ENCODE assay signal across 14 cellular contexts in the genomic region with DNA sequence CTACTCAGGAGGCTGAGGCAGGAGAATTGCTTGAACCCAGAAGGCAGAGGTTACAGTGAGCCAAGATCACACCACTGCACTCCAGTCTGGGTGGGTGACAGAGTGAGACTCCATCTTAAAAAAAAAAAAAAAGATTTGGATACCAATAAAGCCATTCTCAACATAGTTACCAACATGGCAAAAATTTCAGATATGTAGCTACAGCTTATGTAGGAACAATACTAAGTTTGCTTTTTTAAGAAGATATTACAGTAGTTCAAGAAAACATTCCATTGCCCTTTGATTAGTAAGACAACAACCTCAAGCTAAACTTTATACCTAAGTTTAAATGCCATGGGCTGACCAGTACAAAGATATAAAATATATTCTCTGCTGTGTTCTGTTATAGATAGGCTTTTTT. TPM values are rescaled to one million over a fixed set of nuclear protein-coding genes. Genes with fewer than 3 reads are reported as not detected.
DNase-seq lines count a peak whose midpoint lies in the region; ATAC-seq and TF ChIP-seq lines count a peak whose summit lies in the region.
"Had no signal": no experiment of that assay in that cellular context is flagged by ENCODE, and none has a peak within 500 bp of the region (broad histone marks: within the 10 kb centered on the region; RNA-seq: fewer than 3 reads in every experiment).

No MANE protein-coding gene starts in this region.

- H2BK20ac ChIP-seq in H9 (ENCODE audit: low read depth, low read length, poor library complexity, severe bottlenecking): no peak overlapping the region

- H3K9me3 ChIP-seq in BE2C (no peaks in the 10 kb centered on the region), adipocyte (ENCODE audit: control insufficient read depth, low read length) (no peaks in the 10 kb centered on the region), gastrocnemius medialis (no peaks in the 10 kb centered on the region), H9 (ENCODE audit: control insufficient read depth, low read depth, low read length) (no peaks in the 10 kb centered on the region)

- H3K79me1 ChIP-seq in H9 (ENCODE audit: insufficient read depth, low read depth, low read length, poor library complexity, severe bottlenecking): no peaks in the 10 kb centered on the region

- H2BK15ac ChIP-seq in H9 (ENCODE audit: low read depth, low read length): no peak overlapping the region

- ATAC-seq in gastrocnemius medialis: no peak
- ATAC-seq in GM18873 (IDR thresholded peaks at IDR 0.05; ENCODE audit: low FRiP score, unreplicated experiment): no peak
- ATAC-seq: HepG2 had no signal

- H3K23me2 ChIP-seq in H9 (ENCODE audit: insufficient read length, low read depth, low read length, poor library complexity, severe bottlenecking): no peaks in the 10 kb centered on the region

- H3K36me3 ChIP-seq in BE2C (peaks cover 3% of the 10 kb centered on the region), adipocyte (ENCODE audit: control insufficient read depth, insufficient read depth, low read length, severe bottlenecking) (peaks cover 21% of the 10 kb centered on the region), gastrocnemius medialis (no peaks in the 10 kb centered on the region)

- TF ChIP-seq CTCF in BE2C (IDR thresholded peaks at IDR 0.05; ENCODE audit: low read depth, low read length): no peak
- TF ChIP-seq CTCF in foreskin fibroblast (IDR thresholded peaks at IDR 0.05; ENCODE audit: low read depth, low read length): no peak
- TF ChIP-seq CTCF in gastrocnemius medialis (IDR thresholded peaks at IDR 0.05 in 4 of 5, conservative IDR thresholded peaks at IDR 0.05 in 1 of 5): no peak
- TF ChIP-seq CTCF in H9 (conservative IDR thresholded peaks at IDR 0.05): no peak

- no peak overlapping the region for H3K56ac ChIP-seq in H9 (ENCODE audit: insufficient read length, low read depth, low read length)

- H3K4me3 ChIP-seq in BE2C (ENCODE audit: low read depth, low read length) (peak overlapping the region; percentile 11; the same call in 1 of the 2 replicates), adipocyte (ENCODE audit: low read length) (peak overlapping the region; percentile 83), foreskin fibroblast (ENCODE audit: low read depth in 1 of 2, low read length in 2 of 2) (peak overlapping the region; percentile 41 to 48), gastrocnemius medialis (peak overlapping the region; percentile 20 to 53 (median 45))

- no peak overlapping the region for H3K14ac ChIP-seq in H9 (ENCODE audit: insufficient read depth, low read length)

- H3K9ac ChIP-seq in adipocyte (ENCODE audit: low read length): peak overlapping the region; percentile 88
- no peak overlapping the region for H3K9ac ChIP-seq in H9 (ENCODE audit: extremely low read depth, insufficient read length, low read length)

- no peak overlapping the region for H2AK5ac ChIP-seq in H9 (ENCODE audit: insufficient read length, low read length)

- intact Hi-C loops in gastrocnemius medialis (cut with DNase I; ENCODE audit: low total_unique reads): loop anchor here (2.0 kb wide), 1 partner anchor 14 kb away; no protein-coding TSS in a partner anchor

- DNase-seq in BE2C (no peak), adipocyte (ENCODE audit: low read depth) (peak; percentile 35), foreskin fibroblast (no peak), gastrocnemius medialis (no peak), 8988T (no peak), H9 (no peak)
- no peak for DNase-seq in activated CD4-positive, alpha-beta T cell treated with anti-CD3 and anti-CD28 coated beads, Interleukin-2, amount 50 U/mL, for 48 hours
- DNase-seq: kidney; NCI-H2081 treated with DMSO at 0.1 percent for 48 hours; OCI-M1; stimulated activated CD4-positive, alpha-beta T cell treated with anti-CD3 and anti-CD28 coated beads, Interleukin-4, amount 100 ng/mL, for 1 hour had no signal

- no peak overlapping the region for H4K8ac ChIP-seq in H9 (replicated peaks; ENCODE audit: insufficient read length, low read depth, low read length)

- no peak overlapping the region for H3K4ac ChIP-seq in H9 (ENCODE audit: low read depth, low read length)

- H3K27me3 ChIP-seq in BE2C (no peaks in the 10 kb centered on the region), adipocyte (replicated peaks; ENCODE audit: control insufficient read depth, insufficient read depth, low read length) (no peaks in the 10 kb centered on the region), gastrocnemius medialis (no peaks in the 10 kb centered on the region), H9 (ENCODE audit: insufficient read depth, low read length) (no peaks in the 10 kb centered on the region)

- H4K20me1 ChIP-seq in H9 (ENCODE audit: control insufficient read depth, insufficient read depth, insufficient read length): no peaks in the 10 kb centered on the region

- peak overlapping the region in 1 of 3 experiments; percentile 97; a peak in 2 of 7 replicates for H3K27ac Mint-ChIP-seq in H9

- no peak overlapping the region for H2BK12ac ChIP-seq in H9 (ENCODE audit: insufficient read length, low read depth, low read length)

- no peak overlapping the region for H2BK120ac ChIP-seq in H9 (ENCODE audit: low read depth, low read length, poor library complexity, severe bottlenecking)

- H3K4me2 ChIP-seq in H9 (ENCODE audit: insufficient read depth, insufficient read length, low read length): no peak overlapping the region

- H3K23ac ChIP-seq in H9 (ENCODE audit: insufficient read length, low read depth, low read length): no peak overlapping the region

- no peak for TF ChIP-seq POLR2A in gastrocnemius medialis (IDR thresholded peaks at IDR 0.05)

- in situ Hi-C loops in gastrocnemius medialis (cut with MboI; ENCODE audit: low sequenced_read_pairs in 4 of 4): no loop called here

- H3K27ac ChIP-seq in gastrocnemius medialis (peak overlapping the region; percentile 82 to 92 (median 88)), H9 (ENCODE audit: insufficient read length, low read depth, low read length) (no peak overlapping the region)
- H3K27ac ChIP-seq: epithelial cell of prostate had no signal

- H4K5ac ChIP-seq in H9 (ENCODE audit: insufficient read length, low read depth, low read length): no peak overlapping the region

- H3K36me3 Mint-ChIP-seq in H9 (ENCODE audit: insufficient read depth in 1 of 3, low read depth in 3 of 3): peaks cover 2 to 12% (median 4%) of the 10 kb centered on the region in 3 experiments; a peak in 5 of 7 replicates

- H2BK5ac ChIP-seq in H9 (ENCODE audit: insufficient read length, low read length): no peak overlapping the region

- H3T11ph ChIP-seq in H9 (ENCODE audit: low read length): no peak overlapping the region

- peaks cover 17% of the 10 kb centered on the region in 2 experiments for H3K4me1 Mint-ChIP-seq in H9

- H3K4me3 Mint-ChIP-seq in H9: no peak overlapping the region; a peak in 1 of 5 replicates

- H3K27me3 Mint-ChIP-seq in H9 (ENCODE audit: low read depth): no peaks in the 10 kb centered on the region

- no peak overlapping the region for H2AFZ ChIP-seq in H9 (ENCODE audit: low read length)

- H3K18ac ChIP-seq in H9 (ENCODE audit: insufficient read length, low read depth, low read length): no peak overlapping the region

- no peaks in the 10 kb centered on the region for H3K79me2 ChIP-seq in H9 (ENCODE audit: insufficient read depth, low read length)

- H3K4me1 ChIP-seq in BE2C (peaks cover 11% of the 10 kb centered on the region), adipocyte (ENCODE audit: control insufficient read depth, insufficient read depth, low read length) (peaks cover 55% of the 10 kb centered on the region), gastrocnemius medialis (peaks cover 57 to 60% of the 10 kb centered on the region in 2 donors), H9 (ENCODE audit: insufficient read depth, low read length) (peaks cover 2% of the 10 kb centered on the region; the same call in 1 of the 2 replicates)

- no peak overlapping the region for H4K91ac ChIP-seq in H9 (ENCODE audit: insufficient read length, low read depth, low read length)

- H3K9me3 Mint-ChIP-seq in H9: no peaks in the 10 kb centered on the region; a peak in 1 of 5 replicates

RNA-seq across cellular contexts. Expression of a gene that starts 34.4 kb away (rescaled TPM):
- polyA plus RNA-seq in BE2C (2012; ENCODE audit: insufficient read depth, insufficient read length, low read depth): 23.8 TPM
- total RNA-seq in gastrocnemius medialis (100 to 1,000 TPM; 340 to 487 (median 414) TPM), H9 (2021) (50.8 and 55.0 TPM in 2 replicates)

RNA-seq across cellular contexts. Expression of a gene that starts 38.9 kb away (rescaled TPM):
- 74.8 TPM for polyA plus RNA-seq in BE2C (2012; ENCODE audit: insufficient read depth, insufficient read length, low read depth)
- total RNA-seq in gastrocnemius medialis: 10 to 100 TPM; 26.7 to 74.3 (median 40.2) TPM
- 55.2 and 63.2 TPM in 2 replicates for total RNA-seq in H9 (2021)

Comparison
In these comparisons a context has a peak if more than half of its experiments do, and no peak if none do; other contexts are left out.
1. H3K4me3 ChIP-seq: peak in every context shown above with its lines; median percentile 83 in adipocyte; 45 in gastrocnemius medialis; 44 in foreskin fibroblast; 11 in BE2C.